Comparison of ENCODE assay signal across 1 cellular context in genomic region chr6:2865270-2866182, GRCh38.
TF ChIP-seq lines count a peak whose summit lies in the region.

No MANE protein-coding gene starts in this region.

TF ChIP-seq in SK-N-SH, 30 proteins besides CTCF, POLR2A, EP300 and RAD21 (continued from another document):
- TF ChIP-seq PBX3 (IDR thresholded peaks at IDR 0.05) (no peak), GATA2 (CRISPR knock-in tag; IDR thresholded peaks at IDR 0.05) (no peak), USF1 (IDR thresholded peaks at IDR 0.05; ENCODE audit: borderline replicate concordance, low read depth) (no peak)
